ENCODE assay signal across 10 cellular contexts in genomic region chr10:80161321-80162084, GRCh38. TPM values are rescaled to one million over a fixed set of nuclear protein-coding genes. Genes with fewer than 3 reads are reported as not detected.
DNase-seq lines count a peak whose midpoint lies in the region; ATAC-seq and TF ChIP-seq lines count a peak whose summit lies in the region.
"Had no signal": no experiment of that assay in that cellular context is flagged by ENCODE, and none has a peak within 500 bp of the region (broad histone marks: within the 10 kb centered on the region; RNA-seq: fewer than 3 reads in every experiment).

No MANE protein-coding gene starts in this region.

- H3K27ac ChIP-seq in dorsolateral prefrontal cortex = peak overlapping the region in 40 of 59 donors; percentile 3 to 96 (median 60)
- H3K27ac ChIP-seq: pancreas had no signal

- peak overlapping the region; percentile 65 for H3K27ac Mint-ChIP-seq in progenitor cell of endocrine pancreas

- TF ChIP-seq CTCF in dorsolateral prefrontal cortex (IDR thresholded peaks at IDR 0.05 in 54 of 56, conservative IDR thresholded peaks at IDR 0.05 in 2 of 56; ENCODE audit: low read depth in 1 of 56, partially characterized antibody in 56 of 56) = no peak
- peak; percentile 52 for TF ChIP-seq CTCF in progenitor cell of endocrine pancreas (IDR thresholded peaks at IDR 0.05; ENCODE audit: unreplicated experiment)

- H3K27me3 ChIP-seq in dorsolateral prefrontal cortex = no peaks in the 10 kb centered on the region
- H3K27me3 ChIP-seq: pancreas had no signal

- ATAC-seq in GM18520 (IDR thresholded peaks at IDR 0.05; ENCODE audit: unreplicated experiment) = no peak
- ATAC-seq: pancreas had no signal

- no peak overlapping the region for H3K4me3 ChIP-seq in dorsolateral prefrontal cortex
- H3K4me3 ChIP-seq: pancreas had no signal

- peaks cover 21% of the 10 kb centered on the region for H3K36me3 Mint-ChIP-seq in progenitor cell of endocrine pancreas (ENCODE audit: insufficient read depth)

- no peaks in the 10 kb centered on the region for H3K9me3 Mint-ChIP-seq in progenitor cell of endocrine pancreas (ENCODE audit: low read depth)
- H3K9me3 Mint-ChIP-seq: activated B cell treated with CpG ODN at 0.5 μM for 24 hours had no signal

- H3K4me1 Mint-ChIP-seq in progenitor cell of endocrine pancreas (ENCODE audit: low read depth) = peaks cover 2% of the 10 kb centered on the region

- intact Hi-C loops in dorsolateral prefrontal cortex (cut with DNase I) = loop anchor here in 1 of 2 donors (5.0 kb wide), 1 partner anchor 41 kb away; no protein-coding TSS in a partner anchor

- no peak overlapping the region for H3K4me3 Mint-ChIP-seq in progenitor cell of endocrine pancreas (ENCODE audit: low read depth)
- H3K4me3 Mint-ChIP-seq: activated B cell treated with CpG ODN at 0.5 μM for 24 hours had no signal

- no peaks in the 10 kb centered on the region for H3K27me3 Mint-ChIP-seq in progenitor cell of endocrine pancreas
- H3K27me3 Mint-ChIP-seq: activated B cell treated with CpG ODN at 0.5 μM for 24 hours had no signal

- DNase-seq in NCI-H1092 (lab: John Stamatoyannopoulos, UW) = peak; percentile 26
- DNase-seq in NCI-H1092 treated with DMSO at 0.1 percent for 48 hours (lab: John Stamatoyannopoulos, UW) = no peak
- peak; percentile 35 for DNase-seq in NCI-H1105 treated with DMSO at 0.1 percent for 48 hours (lab: John Stamatoyannopoulos, UW)
- DNase-seq in dorsolateral prefrontal cortex = peak in 2 of 10 donors; percentile 27 to 48
- DNase-seq in progenitor cell of endocrine pancreas (ENCODE audit: low spot score, unreplicated experiment) = no peak
- no peak for DNase-seq in dedifferentiated amniotic fluid mesenchymal stem cell (ENCODE audit: extremely low spot score)
- no peak for DNase-seq in stimulated activated CD4-positive, alpha-beta T cell treated with anti-CD3 and anti-CD28 coated beads, Interleukin-4, amount 100 ng/mL, for 24 hours
- DNase-seq: activated B cell treated with CpG ODN at 0.5 μM for 24 hours had no signal

RNA-seq across cellular contexts. Expression of gene PLAC9, which starts 29.0 kb away (rescaled TPM):
- total RNA-seq in dorsolateral prefrontal cortex = 10 to 100 TPM in 3 of 120 experiments, 1 to 10 TPM in 115, not detected in 2; 1.1 to 15.2 (median 4.3) TPM
- 0.79 and 1.6 TPM in 2 replicates for total RNA-seq in progenitor cell of endocrine pancreas
- total RNA-seq: activated B cell treated with CpG ODN at 0.5 μM for 24 hours had no signal

RNA-seq across cellular contexts. Expression of gene ANXA11, which starts 43.8 kb away (rescaled TPM):
- 100 to 1,000 TPM in 70 of 120 experiments, 10 to 100 TPM in 50; 47.9 to 162 (median 105) TPM for total RNA-seq in dorsolateral prefrontal cortex
- 120 and 126 TPM in 2 replicates for total RNA-seq in progenitor cell of endocrine pancreas

Comparison
In these comparisons a context has a peak if more than half of its experiments do, and no peak if none do; other contexts are left out.
1. DNase-seq: peak in NCI-H1092 (single experiment) and NCI-H1105 treated with DMSO at 0.1 percent for 48 hours (single experiment); none in NCI-H1092 treated with DMSO at 0.1 percent for 48 hours (single experiment), progenitor cell of endocrine pancreas (single experiment), dedifferentiated amniotic fluid mesenchymal stem cell (single experiment) and stimulated activated CD4-positive, alpha-beta T cell treated with anti-CD3 and anti-CD28 coated beads, Interleukin-4, amount 100 ng/mL, for 24 hours (single experiment).